Comparison of ENCODE assay signal across 1 cellular context in the genomic region with DNA sequence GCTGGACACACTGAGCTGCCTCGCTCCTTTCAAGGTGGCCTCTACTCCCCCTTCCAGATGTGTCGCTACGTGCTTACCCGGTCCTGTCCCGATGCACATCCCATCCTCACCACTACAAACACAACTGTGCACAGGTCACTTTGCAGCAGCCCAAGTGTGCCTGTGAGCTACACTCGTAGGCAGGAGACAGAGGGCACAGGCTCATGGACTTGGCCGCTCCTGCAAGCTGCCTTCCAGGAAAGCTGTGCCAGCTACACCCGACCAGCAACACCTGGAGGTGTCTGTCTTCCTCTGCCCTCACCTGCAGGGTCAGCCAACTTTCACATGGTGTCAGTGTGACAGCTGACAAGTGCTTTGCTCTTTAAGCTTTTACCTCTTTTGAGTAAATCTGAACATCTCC.
TF ChIP-seq lines count a peak whose summit lies in the region.

No MANE protein-coding gene starts in this region.

TF ChIP-seq in GM12878, 131 proteins besides CTCF, POLR2A, EP300 and RAD21:
- no peak for TF ChIP-seq PAX8 (IDR thresholded peaks at IDR 0.05)
- no peak for TF ChIP-seq EGR1 (IDR thresholded peaks at IDR 0.05; ENCODE audit: borderline replicate concordance in 1 of 2, low read depth in 2 of 2, low read length in 2 of 2)
- TF ChIP-seq ASH2L (IDR thresholded peaks at IDR 0.05; ENCODE audit: borderline replicate concordance, low read depth) = no peak
- no peak for TF ChIP-seq IKZF2 (IDR thresholded peaks at IDR 0.05)
- TF ChIP-seq NFIC (IDR thresholded peaks at IDR 0.05; ENCODE audit: low read depth, low read length) = no peak
- TF ChIP-seq NBN (IDR thresholded peaks at IDR 0.05) = no peak
